In the genomic region with DNA sequence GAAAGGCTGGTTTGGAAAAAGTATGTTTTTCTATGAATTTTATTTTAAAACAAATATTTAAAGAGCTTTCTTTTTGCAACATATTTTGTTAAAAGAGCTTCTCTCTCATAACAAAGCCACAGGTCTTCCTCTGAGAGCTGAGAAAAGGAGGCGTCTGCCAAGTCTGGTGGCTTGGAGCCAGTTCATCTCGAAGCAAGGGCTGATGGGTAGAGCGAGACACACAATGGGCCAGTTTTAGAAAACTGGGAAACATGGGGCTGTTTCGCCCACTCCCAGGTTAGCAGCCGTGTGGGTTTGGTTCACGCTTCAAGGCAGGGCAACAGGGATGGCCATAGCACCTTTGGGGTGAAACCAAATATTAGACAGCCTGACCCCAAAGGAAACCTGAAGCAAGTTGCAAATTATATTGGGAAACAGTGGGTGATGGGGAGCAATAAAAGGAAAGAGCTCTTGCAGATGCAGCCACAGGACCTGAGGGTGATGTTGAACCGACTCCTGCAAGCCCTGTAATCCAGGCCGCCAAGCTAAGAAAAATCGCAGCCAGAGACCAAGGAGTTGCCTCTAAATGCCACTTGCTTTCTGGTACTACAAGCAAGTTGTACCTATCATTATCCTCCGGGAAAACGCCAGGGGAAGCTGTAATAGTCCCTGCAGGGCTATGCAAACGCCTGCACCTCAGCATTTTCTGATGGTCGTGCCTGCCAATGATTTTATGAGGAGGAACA, we compare ENCODE assay signal across 1 cellular context.
TF ChIP-seq lines count a peak whose summit lies in the region.

No MANE protein-coding gene starts in this region.

TF ChIP-seq in HepG2, 621 proteins besides CTCF, POLR2A, EP300 and RAD21 (continued from another document):
- TF ChIP-seq GLI4 (CRISPR knock-in tag; IDR thresholded peaks at IDR 0.05; ENCODE audit: borderline replicate concordance), result no peak
- no peak for TF ChIP-seq MTF2 (CRISPR knock-in tag; IDR thresholded peaks at IDR 0.05; ENCODE audit: borderline replicate concordance)
- TF ChIP-seq SAFB2 (CRISPR knock-in tag; IDR thresholded peaks at IDR 0.05; ENCODE audit: borderline replicate concordance, low read depth), result no peak
- no peak for TF ChIP-seq ZXDC (CRISPR knock-in tag; IDR thresholded peaks at IDR 0.05)
